1 cellular context compared by ENCODE assay signal in the genomic region with DNA sequence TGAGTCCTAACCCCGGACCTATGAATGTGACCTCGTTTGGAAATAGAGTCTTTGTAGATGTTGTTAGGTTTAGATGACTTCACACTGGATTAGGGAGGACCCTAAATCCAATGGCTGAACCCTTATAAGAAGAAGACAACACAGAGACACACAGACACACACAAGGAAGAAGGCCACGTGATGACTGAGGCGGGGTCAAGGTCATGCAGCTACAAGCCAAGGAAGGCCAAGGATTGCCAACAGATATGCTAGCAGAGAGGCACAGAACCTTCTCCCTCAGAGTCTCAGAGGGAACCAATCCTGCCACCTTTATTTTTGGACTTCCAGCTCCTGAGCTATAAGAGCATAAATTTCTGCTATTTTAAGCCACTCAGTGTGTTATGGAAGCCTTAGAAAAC.
TF ChIP-seq lines count a peak whose summit lies in the region.

No MANE protein-coding gene starts in this region.

TF ChIP-seq in endothelial cell of umbilical vein, 7 proteins besides CTCF, POLR2A, EP300 and RAD21:
- TF ChIP-seq MYC (IDR thresholded peaks at IDR 0.05; ENCODE audit: low read depth, low read length) (no peak), FOS (IDR thresholded peaks at IDR 0.05; ENCODE audit: borderline replicate concordance, insufficient read depth, low read length) (no peak), EZH2 (IDR thresholded peaks at IDR 0.05; ENCODE audit: borderline replicate concordance, low read depth, low read length, severe bottlenecking) (no peak), POLR2AphosphoS5 (IDR thresholded peaks at IDR 0.05; ENCODE audit: insufficient read depth, low read depth, low read length) (no peak), GATA2 (IDR thresholded peaks at IDR 0.05; ENCODE audit: insufficient read depth, insufficient read length, low read depth, low read length) (no peak), JUN (IDR thresholded peaks at IDR 0.05; ENCODE audit: borderline replicate concordance, insufficient read depth, insufficient read length, low read depth) (no peak)
- TF ChIP-seq, protein P1, sequence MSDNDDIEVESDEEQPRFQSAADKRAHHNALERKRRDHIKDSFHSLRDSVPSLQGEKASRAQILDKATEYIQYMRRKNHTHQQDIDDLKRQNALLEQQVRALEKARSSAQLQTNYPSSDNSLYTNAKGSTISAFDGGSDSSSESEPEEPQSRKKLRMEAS (IDR thresholded peaks at IDR 0.05; ENCODE audit: insufficient read depth, insufficient read length): no peak
TF ChIP-seq in endothelial cell of umbilical vein: peak in this region for 0.
